Comparison of ENCODE assay signal across 4 cellular contexts in the genomic region with DNA sequence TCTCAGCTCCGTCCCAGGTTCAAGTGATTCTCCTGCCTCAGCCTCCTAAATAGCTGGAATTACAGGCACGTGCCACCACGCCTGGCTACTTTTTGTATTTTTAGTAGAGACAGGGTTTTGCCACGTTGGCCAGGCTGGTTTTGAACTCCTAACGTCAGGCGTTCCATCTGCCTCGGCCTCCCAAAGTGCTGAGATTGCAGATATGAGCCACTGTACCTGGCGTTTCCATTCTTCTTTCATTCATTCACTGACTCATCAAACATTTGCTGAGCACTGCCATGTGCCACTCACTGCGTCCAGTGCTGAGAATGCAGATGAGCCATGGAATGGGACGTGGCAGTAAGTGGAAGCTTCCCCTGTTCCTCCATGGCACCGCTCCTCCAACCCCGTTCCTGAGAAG. TPM values are rescaled to one million over a fixed set of nuclear protein-coding genes. Genes with fewer than 3 reads are reported as not detected.
"Had no signal": no experiment of that assay in that cellular context is flagged by ENCODE, and none has a peak within 500 bp of the region (broad histone marks: within the 10 kb centered on the region; RNA-seq: fewer than 3 reads in every experiment).

No MANE protein-coding gene starts in this region.

RNA-seq across cellular contexts. Expression of gene TMEM37, which starts 28.0 kb away (rescaled TPM):
- total RNA-seq: activated CD8-positive, alpha-beta T cell treated with anti-CD3 and anti-CD28 coated beads for 36 hours; activated T-helper 17 cell treated with anti-CD3 and anti-CD28 coated beads, Interleukin-2, amount 50 U/mL, for 72 hours; bronchial epithelial cell; T-helper 17 cell had no signal
